ENCODE assay signal across 18 cellular contexts in the genomic region with DNA sequence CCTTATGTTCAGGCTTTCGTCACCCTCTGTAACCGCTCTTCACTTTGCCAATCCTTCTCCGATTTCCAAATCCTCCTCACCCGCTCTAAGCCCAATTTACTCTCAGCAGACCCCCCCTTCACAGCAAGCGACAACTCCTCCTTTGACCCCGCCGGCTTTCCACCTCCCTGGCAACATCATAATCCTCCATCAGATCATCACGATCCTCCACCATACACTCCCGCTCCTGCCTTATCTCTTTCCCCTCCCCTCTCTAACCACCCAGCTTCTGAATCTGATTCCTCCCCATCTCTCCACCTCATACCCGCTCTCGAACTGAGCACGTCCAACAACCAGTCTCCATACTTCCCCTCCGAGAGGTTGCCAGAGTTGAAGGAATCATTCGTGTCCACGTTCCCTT.
"Had no signal": no experiment of that assay in that cellular context is flagged by ENCODE, and none has a peak within 500 bp of the region (broad histone marks: within the 10 kb centered on the region; RNA-seq: fewer than 3 reads in every experiment).

No MANE protein-coding gene starts in this region.

- DNase-seq: dermis blood vessel endothelial cell; effector CD4-positive, alpha-beta T cell; endodermal cell; erythroblast; hippocampal formation; left colon; mesendoderm; mucosa of descending colon; naive thymus-derived CD8-positive, alpha-beta T cell; nucleus accumbens; ovary; small intestine; stimulated activated CD4-positive, alpha-beta T cell treated with anti-CD3 and anti-CD28 coated beads, Interleukin-12 subunit alpha, Interleukin-12 subunit beta, amount 100 ng/mL, for 4 hours; stimulated activated naive CD4-positive, alpha-beta T cell treated with Interleukin-2 at 50 U/mL for 16 hours had no signal

- H3K36me3 Mint-ChIP-seq: naive thymus-derived CD8-positive, alpha-beta T cell; neural progenitor cell; type B pancreatic cell had no signal

- H3K9me3 Mint-ChIP-seq: endodermal cell; naive thymus-derived CD8-positive, alpha-beta T cell had no signal

- H3K9me3 ChIP-seq: heart left ventricle, mucosa of descending colon, ovary had no signal

- H3K4me3 Mint-ChIP-seq: endodermal cell; naive thymus-derived CD8-positive, alpha-beta T cell; neural progenitor cell; type B pancreatic cell had no signal

- H3K27ac Mint-ChIP-seq: endodermal cell; naive thymus-derived CD8-positive, alpha-beta T cell; neural progenitor cell; type B pancreatic cell had no signal

- ATAC-seq: heart left ventricle; left colon; mucosa of descending colon; naive thymus-derived CD8-positive, alpha-beta T cell; right cardiac atrium had no signal
